ENCODE assay signal across 1 cellular context in genomic region chr2:148930046-148930775, GRCh38.
TF ChIP-seq lines count a peak whose summit lies in the region.

No MANE protein-coding gene starts in this region.

TF ChIP-seq in WTC11, 78 proteins besides CTCF, POLR2A, EP300 and RAD21 (continued from another document):
- TF ChIP-seq FOXP4 (CRISPR knock-in tag; IDR thresholded peaks at IDR 0.05) = no peak
